ENCODE assay signal across 33 cellular contexts in genomic region chr5:180241600-180241999, GRCh38. TPM values are rescaled to one million over a fixed set of nuclear protein-coding genes. Genes with fewer than 3 reads are reported as not detected.
"Had no signal": no experiment of that assay in that cellular context is flagged by ENCODE, and none has a peak within 500 bp of the region (broad histone marks: within the 10 kb centered on the region; RNA-seq: fewer than 3 reads in every experiment).

No MANE protein-coding gene starts in this region.

- H3K4me1 Mint-ChIP-seq: activated CD4-positive, alpha-beta memory T cell treated with anti-CD3 and anti-CD28 coated beads, Interleukin-2, amount 10 ng/mL, durations not matched to agents 7 days and 5 days; activated CD4-positive, alpha-beta T cell treated with anti-CD3 and anti-CD28 coated beads for 36 hours; activated CD4-positive, alpha-beta T cell treated with anti-CD3 and anti-CD28 coated beads, Interleukin-2, amount 10 ng/mL, durations not matched to agents 7 days and 5 days; activated naive CD4-positive, alpha-beta T cell treated with anti-CD3 and anti-CD28 coated beads, Interleukin-2, amount 10 ng/mL, durations not matched to agents 7 days and 5 days; endodermal cell; T-helper 17 cell had no signal

- H3K4me1 ChIP-seq: foreskin keratinocyte, gastrocnemius medialis, heart left ventricle had no signal

- H3K27ac Mint-ChIP-seq: activated CD4-positive, alpha-beta memory T cell treated with anti-CD3 and anti-CD28 coated beads, Interleukin-2, amount 10 ng/mL, durations not matched to agents 7 days and 5 days; activated CD4-positive, alpha-beta T cell treated with anti-CD3 and anti-CD28 coated beads for 36 hours; activated CD4-positive, alpha-beta T cell treated with anti-CD3 and anti-CD28 coated beads, Interleukin-2, amount 10 ng/mL, durations not matched to agents 7 days and 5 days; activated naive CD4-positive, alpha-beta T cell treated with anti-CD3 and anti-CD28 coated beads, Interleukin-2, amount 10 ng/mL, durations not matched to agents 7 days and 5 days; activated naive CD8-positive, alpha-beta T cell; activated T-cell treated with anti-CD3 and anti-CD28 coated beads, Interleukin-2, amount 50 U/mL, for 24 hours; activated T-cell treated with anti-CD3 and anti-CD28 coated beads, Interleukin-2, amount 50 U/mL, for 72 hours; dendritic cell treated with granulocyte-macrophage colony-stimulating factor and Interleukin-4, amounts not matched to agents 40 ng/mL and 50 ng/mL, for 4 days; endodermal cell; T-helper 17 cell; T-helper 2 cell treated with Interferon-gamma antibody and Interleukin-4, amounts not matched to agents 5 μg/mL and 100 μg/mL, for 36 hours had no signal

- H3K4me3 Mint-ChIP-seq: activated CD4-positive, alpha-beta memory T cell treated with anti-CD3 and anti-CD28 coated beads, Interleukin-2, amount 10 ng/mL, durations not matched to agents 7 days and 5 days; activated CD4-positive, alpha-beta T cell treated with anti-CD3 and anti-CD28 coated beads for 36 hours; activated CD4-positive, alpha-beta T cell treated with anti-CD3 and anti-CD28 coated beads, Interleukin-2, amount 10 ng/mL, durations not matched to agents 7 days and 5 days; activated naive CD4-positive, alpha-beta T cell treated with anti-CD3 and anti-CD28 coated beads, Interleukin-2, amount 10 ng/mL, durations not matched to agents 7 days and 5 days; activated naive CD8-positive, alpha-beta T cell; activated T-cell treated with anti-CD3 and anti-CD28 coated beads, Interleukin-2, amount 50 U/mL, for 24 hours; activated T-cell treated with anti-CD3 and anti-CD28 coated beads, Interleukin-2, amount 50 U/mL, for 72 hours; central memory CD8-positive, alpha-beta T cell; dendritic cell treated with granulocyte-macrophage colony-stimulating factor and Interleukin-4, amounts not matched to agents 40 ng/mL and 50 ng/mL, for 4 days; endodermal cell; T-helper 17 cell; T-helper 2 cell treated with Interferon-gamma antibody and Interleukin-4, amounts not matched to agents 5 μg/mL and 100 μg/mL, for 36 hours had no signal

- H3K4me3 ChIP-seq: coronary artery, dorsolateral prefrontal cortex, gastrocnemius medialis, heart left ventricle had no signal

- ATAC-seq: activated CD4-positive, alpha-beta T cell treated with anti-CD3 and anti-CD28 coated beads for 36 hours; activated T-cell treated with anti-CD3 and anti-CD28 coated beads, Interleukin-2, amount 50 U/mL, for 72 hours; esophagus mucosa; foreskin keratinocyte; gastrocnemius medialis; heart left ventricle; T-helper 17 cell had no signal

- H3K27ac ChIP-seq: brain microvascular endothelial cell, coronary artery, foreskin keratinocyte, gastrocnemius medialis, heart left ventricle had no signal

- DNase-seq: activated CD4-positive, alpha-beta memory T cell treated with anti-CD3 and anti-CD28 coated beads, Interleukin-2, amount 10 ng/mL, durations not matched to agents 7 days and 5 days; activated CD4-positive, alpha-beta T cell treated with anti-CD3 and anti-CD28 coated beads for 36 hours; activated CD4-positive, alpha-beta T cell treated with anti-CD3 and anti-CD28 coated beads, Interleukin-2, amount 10 ng/mL, durations not matched to agents 7 days and 5 days; activated CD4-positive, alpha-beta T cell treated with anti-CD3 and anti-CD28 coated beads, Interleukin-2, amount 50 U/mL, for 4 hours; activated CD4-positive, CD25-positive, alpha-beta regulatory T cell; activated CD4-positive, CD25-positive, alpha-beta regulatory T cell treated with anti-CD3 and anti-CD28 coated beads, Interleukin-2, amount 50 U/mL, for 72 hours; activated CD8-positive, alpha-beta memory T cell treated with anti-CD3 and anti-CD28 coated beads, Interleukin-2, amount 50 U/mL, for 48 hours; activated gamma-delta T cell; activated naive CD4-positive, alpha-beta T cell; activated naive CD4-positive, alpha-beta T cell treated with anti-CD3 and anti-CD28 coated beads, Interleukin-2, amount 10 ng/mL, durations not matched to agents 7 days and 5 days; activated T-cell treated with anti-CD3 and anti-CD28 coated beads for 4 hours; activated T-cell treated with anti-CD3 and anti-CD28 coated beads, Interleukin-2, amount 50 U/mL, for 24 hours; activated T-cell treated with anti-CD3 and anti-CD28 coated beads, Interleukin-2, amount 50 U/mL, for 72 hours; amniotic stem cell; brain microvascular endothelial cell; effector memory CD4-positive, alpha-beta T cell; endodermal cell; foreskin keratinocyte; gastrocnemius medialis; glutamatergic neuron; heart left ventricle; T-helper 1 cell; T-helper 17 cell; T1000 had no signal

- H3K27me3 ChIP-seq: brain microvascular endothelial cell, dorsolateral prefrontal cortex, foreskin keratinocyte, gastrocnemius medialis, heart left ventricle had no signal

- H3K27me3 Mint-ChIP-seq: activated CD4-positive, alpha-beta memory T cell treated with anti-CD3 and anti-CD28 coated beads, Interleukin-2, amount 10 ng/mL, durations not matched to agents 7 days and 5 days; activated CD4-positive, alpha-beta T cell treated with anti-CD3 and anti-CD28 coated beads for 36 hours; activated CD4-positive, alpha-beta T cell treated with anti-CD3 and anti-CD28 coated beads, Interleukin-2, amount 10 ng/mL, durations not matched to agents 7 days and 5 days; activated naive CD4-positive, alpha-beta T cell treated with anti-CD3 and anti-CD28 coated beads, Interleukin-2, amount 10 ng/mL, durations not matched to agents 7 days and 5 days; activated naive CD8-positive, alpha-beta T cell; activated T-cell treated with anti-CD3 and anti-CD28 coated beads, Interleukin-2, amount 50 U/mL, for 24 hours; central memory CD8-positive, alpha-beta T cell; dendritic cell treated with granulocyte-macrophage colony-stimulating factor and Interleukin-4, amounts not matched to agents 40 ng/mL and 50 ng/mL, for 4 days; T-helper 17 cell had no signal

- H3K9me3 Mint-ChIP-seq: central memory CD8-positive, alpha-beta T cell; endodermal cell had no signal

RNA-seq across cellular contexts. Expression of gene RASGEF1C, which starts 32.6 kb away (rescaled TPM):
- total RNA-seq: activated CD4-positive, alpha-beta memory T cell treated with anti-CD3 and anti-CD28 coated beads, Interleukin-2, amount 10 ng/mL, durations not matched to agents 7 days and 5 days; activated CD4-positive, alpha-beta T cell treated with anti-CD3 and anti-CD28 coated beads for 36 hours; activated CD4-positive, alpha-beta T cell treated with anti-CD3 and anti-CD28 coated beads, Interleukin-2, amount 10 ng/mL, durations not matched to agents 7 days and 5 days; activated T-cell treated with anti-CD3 and anti-CD28 coated beads, Interleukin-2, amount 50 U/mL, for 72 hours; bronchial epithelial cell; epithelial cell of proximal tubule; esophagus mucosa; foreskin keratinocyte; gastrocnemius medialis; T-helper 17 cell had no signal
- polyA plus RNA-seq: foreskin keratinocyte had no signal
